In genomic region chr12:104930388-104931326, GRCh38 we compare ENCODE assay signal across 9 cellular contexts. TPM values are rescaled to one million over a fixed set of nuclear protein-coding genes. Genes with fewer than 3 reads are reported as not detected.
DNase-seq lines count a peak whose midpoint lies in the region; ATAC-seq and TF ChIP-seq lines count a peak whose summit lies in the region.
"Had no signal": no experiment of that assay in that cellular context is flagged by ENCODE, and none has a peak within 500 bp of the region (broad histone marks: within the 10 kb centered on the region; RNA-seq: fewer than 3 reads in every experiment).

No MANE protein-coding gene starts in this region.

- no peaks in the 10 kb centered on the region for H3K79me2 ChIP-seq in GM23338 (replicated peaks; ENCODE audit: insufficient read depth)

- H3K27me3 Mint-ChIP-seq in GM23338 (ENCODE audit: insufficient read depth, low read depth, poor library complexity), result no peaks in the 10 kb centered on the region
- H3K27me3 Mint-ChIP-seq in endothelial cell (ENCODE audit: unreplicated experiment), result no peaks in the 10 kb centered on the region

- H3K4me1 Mint-ChIP-seq in GM23338, result no peaks in the 10 kb centered on the region
- H3K4me1 Mint-ChIP-seq in endothelial cell (ENCODE audit: unreplicated experiment), result no peaks in the 10 kb centered on the region

- H3K9me2 ChIP-seq in GM23338 (ENCODE audit: insufficient read depth), result 0 out of 2 replicates have a peak, but pooled peaks cover 7% of the 10 kb centered on the region

- H3K9me3 Mint-ChIP-seq in GM23338 (no peaks in the 10 kb centered on the region), endothelial cell (ENCODE audit: unreplicated experiment) (no peaks in the 10 kb centered on the region)

- no peak overlapping the region for H3K27ac Mint-ChIP-seq in GM23338
- no peak overlapping the region for H3K27ac Mint-ChIP-seq in endothelial cell (ENCODE audit: unreplicated experiment)

- no peak overlapping the region for H2AFZ ChIP-seq in GM23338

- H3K9me3 ChIP-seq in SJCRH30 (replicated peaks), result no peaks in the 10 kb centered on the region
- H3K9me3 ChIP-seq: lower lobe of right lung had no signal

- TF ChIP-seq CTCF in choroid plexus epithelial cell (conservative IDR thresholded peaks at IDR 0.05; ENCODE audit: low read depth, low read length) (no peak), GM23338 (conservative IDR thresholded peaks at IDR 0.05; ENCODE audit: low read depth in 2 of 2) (no peak), endothelial cell (IDR thresholded peaks at IDR 0.05; ENCODE audit: unreplicated experiment) (no peak)

- H3K27me3 ChIP-seq in GM23338 (ENCODE audit: insufficient read depth) (no peaks in the 10 kb centered on the region), SJCRH30 (no peaks in the 10 kb centered on the region; the same call in 1 of the 2 replicates)

- H3K36me3 ChIP-seq in GM23338 (ENCODE audit: insufficient read depth), result no peaks in the 10 kb centered on the region
- H3K36me3 ChIP-seq in SJCRH30, result no peaks in the 10 kb centered on the region
- H3K36me3 ChIP-seq: lower lobe of right lung had no signal

- H3K4me1 ChIP-seq in GM23338 (ENCODE audit: insufficient read depth) (no peaks in the 10 kb centered on the region), SJCRH30 (no peaks in the 10 kb centered on the region)
- H3K4me1 ChIP-seq: lower lobe of right lung had no signal

- no peaks in the 10 kb centered on the region for H3F3A ChIP-seq in GM23338 (replicated peaks; ENCODE audit: low read depth)

- H3K4me2 ChIP-seq in GM23338, result no peak overlapping the region

- H4K20me1 ChIP-seq in GM23338 (replicated peaks; ENCODE audit: insufficient read depth), result no peaks in the 10 kb centered on the region; the same call in 1 of the 2 replicates

- H3K4me3 Mint-ChIP-seq in GM23338 (no peak overlapping the region), endothelial cell (ENCODE audit: unreplicated experiment) (no peak overlapping the region)

- ATAC-seq in GM19328 (IDR thresholded peaks at IDR 0.05; ENCODE audit: unreplicated experiment) (peak; percentile 78), HG03175 (IDR thresholded peaks at IDR 0.05; ENCODE audit: unreplicated experiment) (peak; percentile 90), GM23338 (no peak)

- no peak overlapping the region for H3K4me3 ChIP-seq in choroid plexus epithelial cell (ENCODE audit: low read depth, low read length)
- H3K4me3 ChIP-seq in GM23338, result no peak overlapping the region
- H3K4me3 ChIP-seq in SJCRH30, result no peak overlapping the region
- H3K4me3 ChIP-seq: lower lobe of right lung had no signal

- H3K27ac ChIP-seq in GM23338 (ENCODE audit: low read depth) (no peak overlapping the region), SJCRH30 (no peak overlapping the region)
- H3K27ac ChIP-seq: lower lobe of right lung had no signal

- DNase-seq in A172 (ENCODE audit: low spot score), result peak; percentile 26
- peak; percentile 74 for DNase-seq in choroid plexus epithelial cell (ENCODE audit: low read depth)
- DNase-seq in GM23338 (ENCODE audit: low spot score), result no peak
- no peak for DNase-seq in NCI-H187 (lab: John Stamatoyannopoulos, UW)
- no peak for DNase-seq in SJCRH30
- no peak for DNase-seq in endothelial cell (ENCODE audit: low spot score)
- DNase-seq: lower lobe of right lung had no signal

- H3K36me3 Mint-ChIP-seq in GM23338 (ENCODE audit: low read depth), result no peaks in the 10 kb centered on the region
- H3K36me3 Mint-ChIP-seq in endothelial cell (ENCODE audit: low read depth, unreplicated experiment), result no peaks in the 10 kb centered on the region

TF ChIP-seq in GM23338, 12 proteins besides CTCF, POLR2A, EP300 and RAD21 (continues in another document):
- TF ChIP-seq, protein P1, sequence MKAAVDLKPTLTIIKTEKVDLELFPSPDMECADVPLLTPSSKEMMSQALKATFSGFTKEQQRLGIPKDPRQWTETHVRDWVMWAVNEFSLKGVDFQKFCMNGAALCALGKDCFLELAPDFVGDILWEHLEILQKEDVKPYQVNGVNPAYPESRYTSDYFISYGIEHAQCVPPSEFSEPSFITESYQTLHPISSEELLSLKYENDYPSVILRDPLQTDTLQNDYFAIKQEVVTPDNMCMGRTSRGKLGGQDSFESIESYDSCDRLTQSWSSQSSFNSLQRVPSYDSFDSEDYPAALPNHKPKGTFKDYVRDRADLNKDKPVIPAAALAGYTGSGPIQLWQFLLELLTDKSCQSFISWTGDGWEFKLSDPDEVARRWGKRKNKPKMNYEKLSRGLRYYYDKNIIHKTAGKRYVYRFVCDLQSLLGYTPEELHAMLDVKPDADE (IDR thresholded peaks at IDR 0.05), result no peak
- no peak for TF ChIP-seq ZNF114 (CRISPR knock-in tag; IDR thresholded peaks at IDR 0.05)
- no peak for TF ChIP-seq ZNF462 (CRISPR knock-in tag; IDR thresholded peaks at IDR 0.05)
- TF ChIP-seq STAT1 (IDR thresholded peaks at IDR 0.05; ENCODE audit: unreplicated experiment), result no peak
- TF ChIP-seq NANOG (IDR thresholded peaks at IDR 0.05; ENCODE audit: borderline replicate concordance), result no peak
- no peak for TF ChIP-seq POLR2AphosphoS5 (IDR thresholded peaks at IDR 0.05; ENCODE audit: low read depth)
- TF ChIP-seq CREB1 (CRISPR knock-in tag; IDR thresholded peaks at IDR 0.05; ENCODE audit: low read depth), result no peak

RNA-seq across cellular contexts. Expression of gene SLC41A2, which starts 27.4 kb away (rescaled TPM):
- total RNA-seq in A172 (2014; rRNA removed; shearing (Covaris generic)), result 22.3 and 34.7 TPM in 2 replicates
- 2.3 and 6.8 TPM in 2 replicates for total RNA-seq in GM23338 (2014; rRNA removed; shearing (Covaris generic))
- polyA plus RNA-seq in GM23338 (2016; fragmentation: Nextera tagmentation; extraction: Ambion mirVana), result 0.59 and 1.5 TPM in 2 replicates
- total RNA-seq in SJCRH30 (2014; rRNA removed; shearing (Covaris generic)), result 2.4 and 5.2 TPM in 2 replicates
- total RNA-seq in endothelial cell (ENCODE audit: unreplicated experiment), result 2.5 TPM

RNA-seq across cellular contexts. Expression of gene NOPCHAP1, which starts 55.5 kb away (rescaled TPM):
- 8.5 and 10.5 TPM in 2 replicates for total RNA-seq in A172 (2014; rRNA removed; shearing (Covaris generic))
- 14.2 and 14.7 TPM in 2 replicates for total RNA-seq in GM23338 (2014; rRNA removed; shearing (Covaris generic))
- 221 and 227 TPM in 2 replicates for polyA plus RNA-seq in GM23338 (2016; fragmentation: Nextera tagmentation; extraction: Ambion mirVana)
- total RNA-seq in SJCRH30 (2014; rRNA removed; shearing (Covaris generic)), result 9.8 and 10.2 TPM in 2 replicates
- total RNA-seq in endothelial cell (ENCODE audit: unreplicated experiment), result 14.3 TPM

Comparison
In these comparisons a context has a peak if more than half of its experiments do, and no peak if none do; other contexts are left out.
1. DNase-seq: peak in A172 (single experiment) and choroid plexus epithelial cell (single experiment); none in GM23338 (single experiment), NCI-H187 (0 of 2), SJCRH30 (0 of 2) and endothelial cell (single experiment).